ENCODE assay signal across 8 cellular contexts in genomic region chr20:40689943-40690835, GRCh38.
DNase-seq lines count a peak whose midpoint lies in the region; ATAC-seq and TF ChIP-seq lines count a peak whose summit lies in the region.

No MANE protein-coding gene starts in this region.

- ATAC-seq in GM19351 (IDR thresholded peaks at IDR 0.05; ENCODE audit: unreplicated experiment): peak; percentile 69

- H3K4me1 Mint-ChIP-seq in activated naive CD4-positive, alpha-beta T cell treated with anti-CD3 and anti-CD28 coated beads, Interleukin-2, amount 10 ng/mL, durations not matched to agents 7 days and 5 days: peaks cover 17% of the 10 kb centered on the region

- DNase-seq in C1 segment of cervical spinal cord (lab: John Stamatoyannopoulos, UW): peak; percentile 20 to 94 (median 86)
- peak; percentile 88 for DNase-seq in HuH-7 (ENCODE audit: low spot score)
- DNase-seq in RPMI8226: peak; percentile 83
- DNase-seq in activated naive CD4-positive, alpha-beta T cell treated with anti-CD3 and anti-CD28 coated beads, Interleukin-2, amount 10 ng/mL, durations not matched to agents 7 days and 5 days: peak; percentile 80
- peak; percentile 90 for DNase-seq in globus pallidus (ENCODE audit: low spot score)
- peak; percentile 94 to 96 for DNase-seq in tibial artery

- peaks cover 97% of the 10 kb centered on the region for H3K27me3 Mint-ChIP-seq in activated naive CD4-positive, alpha-beta T cell treated with anti-CD3 and anti-CD28 coated beads, Interleukin-2, amount 10 ng/mL, durations not matched to agents 7 days and 5 days

- peak; percentile 86 for TF ChIP-seq CTCF in neutrophil (IDR thresholded peaks at IDR 0.05)
- peak; percentile 91 to 94 for TF ChIP-seq CTCF in tibial artery (IDR thresholded peaks at IDR 0.05)

- CTCF ChIA-PET in activated naive CD4-positive, alpha-beta T cell treated with anti-CD3 and anti-CD28 coated beads, Interleukin-2, amount 10 ng/mL, durations not matched to agents 7 days and 5 days (lab: Charles Lee): interaction anchor here (0.6 to 1.0 kb wide), 2 partner anchors 24 to 1641 kb away, joined by 3 read pairs; no protein-coding TSS in a partner anchor

- no peaks in the 10 kb centered on the region for H3K36me3 ChIP-seq in neutrophil
- no peaks in the 10 kb centered on the region for H3K36me3 ChIP-seq in tibial artery

- peak overlapping the region; percentile 61 for H3K4me3 Mint-ChIP-seq in activated naive CD4-positive, alpha-beta T cell treated with anti-CD3 and anti-CD28 coated beads, Interleukin-2, amount 10 ng/mL, durations not matched to agents 7 days and 5 days

- H3K27ac ChIP-seq in neutrophil (peak overlapping the region; percentile 56), tibial artery (peak overlapping the region; percentile 95 to 99)

- no peaks in the 10 kb centered on the region for H3K9me3 Mint-ChIP-seq in activated naive CD4-positive, alpha-beta T cell treated with anti-CD3 and anti-CD28 coated beads, Interleukin-2, amount 10 ng/mL, durations not matched to agents 7 days and 5 days

- H3K9me3 ChIP-seq in neutrophil: no peaks in the 10 kb centered on the region
- H3K9me3 ChIP-seq in tibial artery: no peaks in the 10 kb centered on the region

- peaks cover 13 to 24% of the 10 kb centered on the region in 2 experiments for H3K4me1 ChIP-seq in neutrophil (ENCODE audit: control insufficient read depth in 1 of 2, insufficient read depth in 1 of 2, low read depth in 1 of 2, low read length in 1 of 2)
- H3K4me1 ChIP-seq in tibial artery: peaks cover 0 to 42% (median 24%) of the 10 kb centered on the region in 4 donors

- H3K27ac Mint-ChIP-seq in activated naive CD4-positive, alpha-beta T cell treated with anti-CD3 and anti-CD28 coated beads, Interleukin-2, amount 10 ng/mL, durations not matched to agents 7 days and 5 days: peak overlapping the region; percentile 67

- intact Hi-C loops in tibial artery (cut with DNase I; ENCODE audit: low total_unique reads): loop anchor here (5.0 to 10.0 kb wide), 3 partner anchors 185 to 533 kb away; no protein-coding TSS in a partner anchor

- peak overlapping the region; percentile 54 to 64 for H3K4me3 ChIP-seq in neutrophil (ENCODE audit: low read depth in 1 of 2, low read length in 1 of 2)
- peak overlapping the region; percentile 64 to 73 for H3K4me3 ChIP-seq in tibial artery

- peaks cover 100% of the 10 kb centered on the region for H3K27me3 ChIP-seq in neutrophil
- H3K27me3 ChIP-seq in tibial artery: peaks cover 0 to 45% of the 10 kb centered on the region in 2 donors

- H3K36me3 Mint-ChIP-seq in activated naive CD4-positive, alpha-beta T cell treated with anti-CD3 and anti-CD28 coated beads, Interleukin-2, amount 10 ng/mL, durations not matched to agents 7 days and 5 days: no peaks in the 10 kb centered on the region

Comparison
In these comparisons a context has a peak if more than half of its experiments do, and no peak if none do; other contexts are left out.
1. Peak in every context shown above with its lines: DNase-seq, ATAC-seq, H3K4me3 ChIP-seq and H3K27ac ChIP-seq.